8 cellular contexts compared by ENCODE assay signal in genomic region chrX:119272882-119273806, GRCh38. TPM values are rescaled to one million over a fixed set of nuclear protein-coding genes. Genes with fewer than 3 reads are reported as not detected.
DNase-seq lines count a peak whose midpoint lies in the region; TF ChIP-seq lines count a peak whose summit lies in the region.

No MANE protein-coding gene starts in this region.

- peaks cover 9% of the 10 kb centered on the region; the same call in 1 of the 2 replicates for H3K27me3 Mint-ChIP-seq in HFFc6 (ENCODE audit: insufficient read depth)
- peaks cover 50% of the 10 kb centered on the region for H3K27me3 Mint-ChIP-seq in activated T-cell treated with anti-CD3 and anti-CD28 coated beads, Interleukin-2, amount 50 U/mL, for 24 hours
- peaks cover 18% of the 10 kb centered on the region for H3K27me3 Mint-ChIP-seq in progenitor cell of endocrine pancreas

- DNase-seq in HFFc6 = no peak
- DNase-seq in activated T-cell treated with anti-CD3 and anti-CD28 coated beads, Interleukin-2, amount 50 U/mL, for 24 hours = peak; percentile 56
- DNase-seq in fibroblast of mammary gland (ENCODE audit: low read depth) = peak; percentile 52
- no peak for DNase-seq in progenitor cell of endocrine pancreas (ENCODE audit: low spot score, unreplicated experiment)
- DNase-seq in DMS 273 treated with DMSO at 0.1 percent for 48 hours (lab: John Stamatoyannopoulos, UW) = no peak
- no peak for DNase-seq in GM19240 (ENCODE audit: insufficient read length, low spot score)
- no peak for DNase-seq in dedifferentiated amniotic fluid mesenchymal stem cell (ENCODE audit: extremely low spot score)
- no peak for DNase-seq in cerebellar cortex (ENCODE audit: low spot score)

- H3K27ac Mint-ChIP-seq in HFFc6 (no peak overlapping the region), progenitor cell of endocrine pancreas (no peak overlapping the region)
- H3K27ac Mint-ChIP-seq in activated T-cell treated with anti-CD3 and anti-CD28 coated beads, Interleukin-2, amount 50 U/mL, for 24 hours = no peak overlapping the region

- H3K4me3 ChIP-seq in fibroblast of mammary gland (ENCODE audit: control insufficient read depth, low read depth, low read length) = no peak overlapping the region

- no peaks in the 10 kb centered on the region for H3K4me1 Mint-ChIP-seq in HFFc6 (ENCODE audit: low read depth)
- peaks cover 10% of the 10 kb centered on the region for H3K4me1 Mint-ChIP-seq in activated T-cell treated with anti-CD3 and anti-CD28 coated beads, Interleukin-2, amount 50 U/mL, for 24 hours (ENCODE audit: low read depth)
- no peaks in the 10 kb centered on the region for H3K4me1 Mint-ChIP-seq in progenitor cell of endocrine pancreas (ENCODE audit: low read depth)

- H3K9me3 Mint-ChIP-seq in HFFc6 (no peaks in the 10 kb centered on the region), progenitor cell of endocrine pancreas (ENCODE audit: low read depth) (peaks cover 11% of the 10 kb centered on the region)
- no peaks in the 10 kb centered on the region for H3K9me3 Mint-ChIP-seq in activated T-cell treated with anti-CD3 and anti-CD28 coated beads, Interleukin-2, amount 50 U/mL, for 24 hours

- H3K4me3 Mint-ChIP-seq in HFFc6 (peak overlapping the region; percentile 42; the same call in 1 of the 2 replicates), progenitor cell of endocrine pancreas (ENCODE audit: low read depth) (peak overlapping the region; percentile 19)
- peak overlapping the region; percentile 46 for H3K4me3 Mint-ChIP-seq in activated T-cell treated with anti-CD3 and anti-CD28 coated beads, Interleukin-2, amount 50 U/mL, for 24 hours

- H3K36me3 Mint-ChIP-seq in HFFc6 (ENCODE audit: low read depth) (no peaks in the 10 kb centered on the region), progenitor cell of endocrine pancreas (ENCODE audit: insufficient read depth) (no peaks in the 10 kb centered on the region)
- no peaks in the 10 kb centered on the region for H3K36me3 Mint-ChIP-seq in activated T-cell treated with anti-CD3 and anti-CD28 coated beads, Interleukin-2, amount 50 U/mL, for 24 hours (ENCODE audit: low read depth)

- TF ChIP-seq CTCF in HFFc6 (IDR thresholded peaks at IDR 0.05) (peak; percentile 31; the same call in 1 of the 2 replicates), fibroblast of mammary gland (conservative IDR thresholded peaks at IDR 0.05; ENCODE audit: control insufficient read depth, insufficient read depth, low read depth, low read length) (no peak), progenitor cell of endocrine pancreas (IDR thresholded peaks at IDR 0.05; ENCODE audit: unreplicated experiment) (no peak)

RNA-seq across cellular contexts. Expression of gene PGRMC1, which starts 37.1 kb away (rescaled TPM):
- 100 to 1,000 TPM; 145 to 161 (median 151) TPM for total RNA-seq in HFFc6 (2021; fragmentation: NEBNext Ultra II Directional; extraction: Animal tissue kit (Norgen Biotek cat#: 25700))
- total RNA-seq in progenitor cell of endocrine pancreas = 144 and 147 TPM in 2 replicates

Comparison
In these comparisons a context has a peak if more than half of its experiments do, and no peak if none do; other contexts are left out.
1. DNase-seq: peak in activated T-cell treated with anti-CD3 and anti-CD28 coated beads, Interleukin-2, amount 50 U/mL, for 24 hours (single experiment) and fibroblast of mammary gland (single experiment); none in HFFc6 (single experiment), progenitor cell of endocrine pancreas (single experiment), DMS 273 treated with DMSO at 0.1 percent for 48 hours (single experiment), GM19240 (single experiment), dedifferentiated amniotic fluid mesenchymal stem cell (single experiment) and cerebellar cortex (single experiment).
2. Peak in every context shown above with its lines, with median percentiles within 50 percentile points of each other: H3K4me3 Mint-ChIP-seq.